Comparison of ENCODE assay signal across 4 cellular contexts in genomic region chr7:150671798-150672585, GRCh38. TPM values are rescaled to one million over a fixed set of nuclear protein-coding genes. Genes with fewer than 3 reads are reported as not detected.
"Had no signal": no experiment of that assay in that cellular context is flagged by ENCODE, and none has a peak within 500 bp of the region (broad histone marks: within the 10 kb centered on the region; RNA-seq: fewer than 3 reads in every experiment).

No MANE protein-coding gene starts in this region.

RNA-seq across cellular contexts. Expression of gene GIMAP2, which starts 13.5 kb away (rescaled TPM):
- total RNA-seq: PC-3 had no signal

RNA-seq across cellular contexts. Expression of gene GIMAP6, which starts 39.8 kb away (rescaled TPM):
- total RNA-seq: LHCN-M2, PC-3, SJSA1 had no signal

RNA-seq across cellular contexts. Expression of gene GIMAP1, which starts 44.4 kb away (rescaled TPM):
- total RNA-seq: LHCN-M2, PC-3, SJSA1 had no signal
- polyA plus RNA-seq: SK-N-SH had no signal
